21 cellular contexts compared by ENCODE assay signal in genomic region chr19:14271830-14272229, GRCh38.
"Had no signal": no experiment of that assay in that cellular context is flagged by ENCODE, and none has a peak within 500 bp of the region (broad histone marks: within the 10 kb centered on the region; RNA-seq: fewer than 3 reads in every experiment).

No MANE protein-coding gene starts in this region.

- H3K36me3 ChIP-seq: ascending aorta, breast epithelium, right atrium auricular region, tibial nerve, uterus had no signal

- H3K27ac Mint-ChIP-seq: activated naive CD4-positive, alpha-beta T cell treated with anti-CD3 and anti-CD28 coated beads, Interleukin-2, amount 50 U/mL, for 24 hours; activated T-cell treated with anti-CD3 and anti-CD28 coated beads, Interleukin-2, amount 50 U/mL, for 72 hours; effector memory CD8-positive, alpha-beta T cell; mesothelial cell of epicardium; progenitor cell of endocrine pancreas; stimulated activated naive CD8-positive, alpha-beta T cell treated with anti-CD3 and anti-CD28 coated beads, Interleukin-15, Interleukin-2, amounts not matched to agents 100 ng/mL and 50 ng/mL, for 24 hours; T-helper 1 cell treated with Interleukin-12 subunit alpha and Interleukin-12 subunit beta and Interleukin-4 antibody, amounts not matched to agents 30 μg/mL and 1 μg/mL, for 36 hours had no signal

- DNase-seq: activated CD4-positive, alpha-beta T cell treated with anti-CD3 and anti-CD28 coated beads for 1 hour; activated gamma-delta T cell; activated T-cell treated with anti-CD3 and anti-CD28 coated beads, Interleukin-2, amount 50 U/mL, for 72 hours; effector memory CD8-positive, alpha-beta T cell; foreskin keratinocyte; hippocampal formation; islet precursor cell; stimulated activated CD4-positive, alpha-beta T cell treated with anti-CD3 and anti-CD28 coated beads, Interleukin-15, amount 100 ng/mL, for 24 hours; stimulated activated CD4-positive, alpha-beta T cell treated with anti-CD3 and anti-CD28 coated beads, Interleukin-2, amount 100 ng/mL, for 48 hours; uterus had no signal

- H3K4me1 ChIP-seq: ascending aorta, breast epithelium, foreskin keratinocyte, right atrium auricular region, tibial nerve, uterus had no signal

- ATAC-seq: activated T-cell treated with anti-CD3 and anti-CD28 coated beads, Interleukin-2, amount 50 U/mL, for 72 hours; effector memory CD8-positive, alpha-beta T cell; foreskin keratinocyte had no signal

- H3K27me3 ChIP-seq: ascending aorta, breast epithelium, right atrium auricular region, uterus had no signal

- H3K4me3 Mint-ChIP-seq: activated naive CD4-positive, alpha-beta T cell treated with anti-CD3 and anti-CD28 coated beads, Interleukin-2, amount 50 U/mL, for 24 hours; activated T-cell treated with anti-CD3 and anti-CD28 coated beads, Interleukin-2, amount 50 U/mL, for 72 hours; effector memory CD8-positive, alpha-beta T cell; mesothelial cell of epicardium; stimulated activated naive CD8-positive, alpha-beta T cell treated with anti-CD3 and anti-CD28 coated beads, Interleukin-15, Interleukin-2, amounts not matched to agents 100 ng/mL and 50 ng/mL, for 24 hours; T-helper 1 cell treated with Interleukin-12 subunit alpha and Interleukin-12 subunit beta and Interleukin-4 antibody, amounts not matched to agents 30 μg/mL and 1 μg/mL, for 36 hours had no signal

- H3K27me3 Mint-ChIP-seq: activated naive CD4-positive, alpha-beta T cell treated with anti-CD3 and anti-CD28 coated beads, Interleukin-2, amount 50 U/mL, for 24 hours; stimulated activated naive CD8-positive, alpha-beta T cell treated with anti-CD3 and anti-CD28 coated beads, Interleukin-15, Interleukin-2, amounts not matched to agents 100 ng/mL and 50 ng/mL, for 24 hours had no signal

- H3K36me3 Mint-ChIP-seq: activated naive CD4-positive, alpha-beta T cell treated with anti-CD3 and anti-CD28 coated beads, Interleukin-2, amount 50 U/mL, for 24 hours had no signal

- H3K27ac ChIP-seq: ascending aorta, breast epithelium, epithelial cell of prostate, foreskin keratinocyte, right atrium auricular region, tibial nerve, uterus had no signal

- H3K9me3 Mint-ChIP-seq: activated naive CD4-positive, alpha-beta T cell treated with anti-CD3 and anti-CD28 coated beads, Interleukin-2, amount 50 U/mL, for 24 hours had no signal

- H3K9me3 ChIP-seq: ascending aorta, breast epithelium, right atrium auricular region, uterus had no signal

- H3K4me3 ChIP-seq: ascending aorta, breast epithelium, lung, right atrium auricular region, tibial nerve, uterus had no signal
